7 cellular contexts compared by ENCODE assay signal in genomic region chr2:215205787-215206186, GRCh38.
"Had no signal": no experiment of that assay in that cellular context is flagged by ENCODE, and none has a peak within 500 bp of the region (broad histone marks: within the 10 kb centered on the region; RNA-seq: fewer than 3 reads in every experiment).

No MANE protein-coding gene starts in this region.

- DNase-seq: H9, HCEC 1CT, KBM-7 had no signal

- H3K27ac ChIP-seq: HL-60, KMS-11 had no signal

- ATAC-seq: GM23338, HepG2 had no signal
